In the genomic region with DNA sequence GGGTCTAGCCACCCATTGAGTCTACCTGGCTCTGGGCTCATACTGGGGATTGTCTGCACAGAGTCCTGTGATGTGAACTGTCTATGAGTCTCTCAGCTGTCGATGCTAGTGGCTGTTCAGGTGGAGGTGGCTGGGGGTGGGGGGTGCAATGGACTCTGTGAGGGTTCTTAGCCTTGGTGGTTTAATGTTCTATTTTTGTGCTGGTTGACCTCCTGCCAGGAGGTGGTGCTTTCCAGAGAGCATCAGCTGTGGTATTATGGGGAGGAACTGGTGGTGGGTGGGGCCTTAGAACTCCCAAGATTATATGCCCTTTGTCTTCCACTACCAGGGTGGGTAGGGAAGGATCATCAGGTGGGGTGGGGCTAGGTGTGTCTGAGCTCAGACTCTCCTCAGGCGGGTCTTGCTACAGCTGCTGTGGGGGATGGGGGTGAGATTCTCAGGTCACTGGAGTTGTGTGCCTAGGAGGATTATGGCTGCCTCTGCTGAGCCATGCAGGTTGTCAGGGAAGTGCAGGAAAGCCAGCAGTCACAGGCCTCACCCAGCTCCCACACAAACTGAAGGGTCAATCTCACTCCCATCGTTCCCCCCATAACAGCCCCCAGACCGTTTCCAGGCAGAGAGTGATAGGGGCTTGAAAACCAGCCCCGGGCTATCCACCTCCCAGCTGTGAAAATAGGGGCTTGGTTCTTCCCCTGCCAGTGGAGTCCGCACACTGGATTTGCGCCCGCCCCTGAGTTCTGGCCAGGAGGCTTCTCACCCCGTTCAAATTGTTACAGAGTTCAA, we compare ENCODE assay signal across 7 cellular contexts.
DNase-seq lines count a peak whose midpoint lies in the region; ATAC-seq lines count a peak whose summit lies in the region.
"Not testable (repeated sequence)": the region's sequence is repeated elsewhere in the genome, so short reads cannot be mapped to it uniquely, and the experiment has no call there.

No MANE protein-coding gene starts in this region.

- intact Hi-C loops in left colon (cut with DNase I, micrococcal nuclease), result not testable (repeated sequence)

- DNase-seq in NCI-H69 (lab: John Stamatoyannopoulos, UW), result peak; percentile 17
- peak; percentile 72 to 76 for DNase-seq in left colon

- ATAC-seq in GM18517 (IDR thresholded peaks at IDR 0.05; ENCODE audit: unreplicated experiment), result peak; percentile 53
- peak; percentile 53 for ATAC-seq in GM19351 (IDR thresholded peaks at IDR 0.05; ENCODE audit: unreplicated experiment)
- ATAC-seq in GM21576 (IDR thresholded peaks at IDR 0.05; ENCODE audit: unreplicated experiment), result peak; percentile 53
- ATAC-seq in HG02870 (IDR thresholded peaks at IDR 0.05; ENCODE audit: unreplicated experiment), result peak; percentile 55
- peak; percentile 68 for ATAC-seq in HG03196 (IDR thresholded peaks at IDR 0.05; ENCODE audit: unreplicated experiment)
- peak; percentile 85 for ATAC-seq in left colon

Comparison
In these comparisons a context has a peak if more than half of its experiments do, and no peak if none do; other contexts are left out.
1. Peak in every context shown above with its lines: DNase-seq and ATAC-seq.